17 cellular contexts compared by ENCODE assay signal in the genomic region with DNA sequence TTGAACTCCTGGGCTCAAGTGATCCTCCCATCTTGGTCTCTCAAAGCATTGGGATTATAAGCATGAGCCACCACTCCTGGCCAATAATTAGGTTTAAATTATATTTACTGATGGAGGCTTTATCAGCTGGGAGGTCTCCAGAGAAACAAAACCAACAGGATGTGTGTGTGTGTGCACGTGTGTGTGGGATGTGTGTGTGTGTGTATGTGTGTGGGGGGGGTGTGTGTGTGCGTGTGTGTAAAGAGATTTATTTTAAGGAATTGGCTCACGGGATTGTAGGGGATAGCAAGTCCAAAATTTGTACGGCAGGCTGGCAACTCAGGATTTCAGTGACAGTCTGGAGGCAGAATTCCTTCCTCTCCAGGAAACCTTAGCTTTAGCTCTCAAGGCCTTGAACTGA. TPM values are rescaled to one million over a fixed set of nuclear protein-coding genes. Genes with fewer than 3 reads are reported as not detected.
DNase-seq lines count a peak whose midpoint lies in the region; ATAC-seq, FAIRE-seq and TF ChIP-seq lines count a peak whose summit lies in the region.
"Had no signal": no experiment of that assay in that cellular context is flagged by ENCODE, and none has a peak within 500 bp of the region (broad histone marks: within the 10 kb centered on the region; RNA-seq: fewer than 3 reads in every experiment).

No MANE protein-coding gene starts in this region.

- peaks cover 47% of the 10 kb centered on the region for H4K20me1 ChIP-seq in BLaER1

- peak overlapping the region; percentile 87 for H3K27ac Mint-ChIP-seq in T-helper 1 cell treated with Interleukin-12 subunit alpha and Interleukin-12 subunit beta and Interleukin-4 antibody, amounts not matched to agents 30 μg/mL and 1 μg/mL, for 36 hours

- H3K4me1 ChIP-seq in BLaER1 (peaks cover 65% of the 10 kb centered on the region), mononuclear cell (ENCODE audit: insufficient read depth, low read length) (peaks cover 94% of the 10 kb centered on the region), lower lobe of right lung (peaks cover 11% of the 10 kb centered on the region), small intestine (ENCODE audit: control insufficient read depth in 2 of 2, insufficient read depth in 1 of 2, low read depth in 1 of 2, low read length in 1 of 2) (peaks cover 0 to 3% of the 10 kb centered on the region in 2 donors)
- H3K4me1 ChIP-seq: Caco-2 had no signal

- intact Hi-C loops in posterior cingulate gyrus (cut with DNase I), result no loop called here
- intact Hi-C loops in lower lobe of right lung (cut with DNase I), result no loop called here

- H3K27me3 ChIP-seq in BLaER1 (peaks cover 44% of the 10 kb centered on the region), mononuclear cell (ENCODE audit: insufficient read depth, low read length) (peaks cover 3% of the 10 kb centered on the region), lower lobe of right lung (ENCODE audit: low read depth) (peaks cover 39% of the 10 kb centered on the region), small intestine (ENCODE audit: control insufficient read depth in 2 of 2, insufficient read depth in 2 of 2, low read length in 2 of 2) (peaks cover 0 to 3% of the 10 kb centered on the region in 2 donors)

- no peak for TF ChIP-seq CTCF in lower lobe of right lung (IDR thresholded peaks at IDR 0.05)

- no peak for FAIRE-seq in small intestine (lab: Jason Lieb, UNC)

- peaks cover 49% of the 10 kb centered on the region for H3K36me3 Mint-ChIP-seq in T-helper 1 cell treated with Interleukin-12 subunit alpha and Interleukin-12 subunit beta and Interleukin-4 antibody, amounts not matched to agents 30 μg/mL and 1 μg/mL, for 36 hours (ENCODE audit: low read depth)

- H3K4me3 ChIP-seq in BLaER1 (no peak overlapping the region), mononuclear cell (ENCODE audit: low read length) (peak overlapping the region; percentile 20), lower lobe of right lung (no peak overlapping the region), small intestine (ENCODE audit: low read depth in 1 of 2, low read length in 2 of 2) (no peak overlapping the region)
- H3K4me3 ChIP-seq: PC-9 had no signal

- H3K36me3 ChIP-seq in BLaER1 (peaks cover 6% of the 10 kb centered on the region; the same call in 1 of the 2 replicates), lower lobe of right lung (no peaks in the 10 kb centered on the region), small intestine (ENCODE audit: control insufficient read depth in 2 of 2, insufficient read depth in 2 of 2, low read length in 2 of 2) (no peaks in the 10 kb centered on the region)

- peak overlapping the region; percentile 75 for H3K4me2 ChIP-seq in BLaER1
- H3K4me2 ChIP-seq: PC-9 had no signal

- DNase-seq in T-helper 1 cell, result no peak
- DNase-seq in NCI-H146 treated with DMSO at 0.1 percent for 48 hours (lab: John Stamatoyannopoulos, UW; ENCODE audit: unreplicated experiment), result peak; percentile 29
- no peak for DNase-seq in posterior cingulate gyrus
- DNase-seq in lower lobe of right lung, result no peak
- no peak for DNase-seq in small intestine
- DNase-seq: Caco-2, IMR-90, NCI-H1417 treated with DMSO at 0.1 percent for 48 hours, NCI-H2081, NCI-H524 treated with DMSO at 0.1 percent for 48 hours, PC-9 had no signal

- no peak overlapping the region for H3K27ac ChIP-seq in BLaER1
- H3K27ac ChIP-seq in lower lobe of right lung, result no peak overlapping the region
- no peak overlapping the region for H3K27ac ChIP-seq in small intestine (ENCODE audit: low read depth in 1 of 2, low read length in 1 of 2)
- H3K27ac ChIP-seq: PC-9 had no signal

- H3K27me3 Mint-ChIP-seq in T-helper 1 cell treated with Interleukin-12 subunit alpha and Interleukin-12 subunit beta and Interleukin-4 antibody, amounts not matched to agents 30 μg/mL and 1 μg/mL, for 36 hours (ENCODE audit: low read depth), result peaks cover 6% of the 10 kb centered on the region

- H3K9me3 Mint-ChIP-seq in T-helper 1 cell treated with Interleukin-12 subunit alpha and Interleukin-12 subunit beta and Interleukin-4 antibody, amounts not matched to agents 30 μg/mL and 1 μg/mL, for 36 hours, result no peaks in the 10 kb centered on the region

- H3K4me1 Mint-ChIP-seq in T-helper 1 cell treated with Interleukin-12 subunit alpha and Interleukin-12 subunit beta and Interleukin-4 antibody, amounts not matched to agents 30 μg/mL and 1 μg/mL, for 36 hours (ENCODE audit: low read depth), result peaks cover 60% of the 10 kb centered on the region

- WGBS in small intestine, 3 donors, result 21 to 35% (median 34%) methylated on average over 4 of the region's 4 CpGs

- H3K4me3 Mint-ChIP-seq in T-helper 1 cell treated with Interleukin-12 subunit alpha and Interleukin-12 subunit beta and Interleukin-4 antibody, amounts not matched to agents 30 μg/mL and 1 μg/mL, for 36 hours, result peak overlapping the region; percentile 72

- H3K9ac ChIP-seq in BLaER1, result no peak overlapping the region

- ATAC-seq in lower lobe of right lung, result no peak

- no peaks in the 10 kb centered on the region for H3K9me3 ChIP-seq in BLaER1
- H3K9me3 ChIP-seq in mononuclear cell (ENCODE audit: low read depth, low read length), result no peaks in the 10 kb centered on the region
- no peaks in the 10 kb centered on the region for H3K9me3 ChIP-seq in lower lobe of right lung
- H3K9me3 ChIP-seq in small intestine (ENCODE audit: control insufficient read depth, low read depth), result no peaks in the 10 kb centered on the region
- H3K9me3 ChIP-seq: Caco-2 had no signal

RNA-seq across cellular contexts. Expression of a gene that starts 4.6 kb away (rescaled TPM):
- total RNA-seq in mononuclear cell (1.7 TPM), lower lobe of right lung (22.7 TPM)
- under 1 TPM; 0.54 to 0.89 (median 0.67) TPM for polyA plus RNA-seq in small intestine
- total RNA-seq: IMR-90 had no signal

RNA-seq across cellular contexts. Expression of a gene that starts 14.3 kb away (rescaled TPM):
- total RNA-seq in mononuclear cell (0.10 TPM), lower lobe of right lung (19.5 TPM)
- 10 to 100 TPM; 26.8 to 47.8 (median 40.3) TPM for polyA plus RNA-seq in small intestine
- total RNA-seq: A172, LHCN-M2 had no signal
- polyA plus RNA-seq: CD14-positive monocyte had no signal

RNA-seq across cellular contexts. Expression of a gene that starts 14.4 kb away (rescaled TPM):
- 115 TPM for total RNA-seq in mononuclear cell
- 79.1 TPM for total RNA-seq in lower lobe of right lung
- 1,000 to 10,000 TPM in 1 of 3 donors, 100 to 1,000 TPM in 2; 209 to 1,061 (median 804) TPM for polyA plus RNA-seq in small intestine

RNA-seq across cellular contexts. Expression of a gene that starts 27.2 kb away (rescaled TPM):
- total RNA-seq in mononuclear cell (8.9 TPM), lower lobe of right lung (26.8 TPM)
- 10 to 100 TPM; 35.9 to 51.4 (median 44.1) TPM for polyA plus RNA-seq in small intestine

RNA-seq across cellular contexts. Expression of a gene that starts 27.3 kb away (rescaled TPM):
- total RNA-seq in mononuclear cell, result 8.2 TPM
- total RNA-seq in lower lobe of right lung, result 43.2 TPM
- polyA plus RNA-seq in small intestine, result 100 to 1,000 TPM in 1 of 3 donors, 10 to 100 TPM in 2; 51.5 to 119 (median 62.1) TPM

Comparison
In these comparisons a context has a peak if more than half of its experiments do, and no peak if none do; other contexts are left out.
1. RNA of a gene that starts 14.3 kb away (total RNA-seq): 19.5 TPM in lower lobe of right lung (single experiment); 0.10 TPM in mononuclear cell (single experiment); every median in the first group is over 10 times any median in the second.